ENCODE assay signal across 20 cellular contexts in genomic region chr4:48205092-48205491, GRCh38.
DNase-seq lines count a peak whose midpoint lies in the region; ATAC-seq and TF ChIP-seq lines count a peak whose summit lies in the region.
"Had no signal": no experiment of that assay in that cellular context is flagged by ENCODE, and none has a peak within 500 bp of the region (broad histone marks: within the 10 kb centered on the region; RNA-seq: fewer than 3 reads in every experiment).

No MANE protein-coding gene starts in this region.

- no peak overlapping the region for H3K27ac ChIP-seq in mesenchymal stem cell (ENCODE audit: low read length, poor library complexity, severe bottlenecking)
- H3K27ac ChIP-seq: hepatocyte, testis, VCaP had no signal

- DNase-seq in GM10248 (ENCODE audit: extremely low spot score) (no peak), UCSD-AML1 (lab: John Stamatoyannopoulos, UW; ENCODE audit: unreplicated experiment) (peak; percentile 15), mesenchymal stem cell (peak; percentile 27), NCI-H82 treated with DMSO at 0.1 percent for 48 hours (lab: John Stamatoyannopoulos, UW; ENCODE audit: unreplicated experiment) (no peak)
- DNase-seq: activated CD4-positive, alpha-beta T cell treated with anti-CD3 and anti-CD28 coated beads, Interleukin-2, amount 50 U/mL, for 48 hours; activated naive CD4-positive, alpha-beta T cell treated with anti-CD3 and anti-CD28 coated beads for 36 hours; activated T-cell treated with anti-CD3 and anti-CD28 coated beads for 4 hours; AML-193; aorta; NCI-H2029; NCI-H345; occipital lobe; stimulated activated CD4-positive, alpha-beta T cell treated with anti-CD3 and anti-CD28 coated beads, Interleukin-12 subunit alpha, Interleukin-12 subunit beta, amount 100 ng/mL, for 4 hours; T-helper 1 cell; testis had no signal

- CTCF ChIA-PET in GM10248 (lab: Yijun Ruan, JAX): interaction anchor here (0.7 to 3.6 kb wide), 5 partner anchors 9 to 71 kb away, joined by 3 to 17 read pairs (median 6); no protein-coding TSS in a partner anchor

- H2BK5ac ChIP-seq in mesenchymal stem cell (ENCODE audit: low read depth, low read length, poor library complexity, severe bottlenecking): no peak overlapping the region

- H4K8ac ChIP-seq in mesenchymal stem cell (ENCODE audit: low read length): no peak overlapping the region

- peaks cover 3% of the 10 kb centered on the region for H3K9me3 ChIP-seq in mesenchymal stem cell (ENCODE audit: control insufficient read depth, low read length)
- H3K9me3 ChIP-seq: testis had no signal

- peaks cover 5% of the 10 kb centered on the region for H3K4me1 ChIP-seq in mesenchymal stem cell (ENCODE audit: control insufficient read depth, insufficient read depth, low read depth, low read length)

- H3K23ac ChIP-seq in mesenchymal stem cell (ENCODE audit: low read length in 2 of 2): no peak overlapping the region

- H3K14ac ChIP-seq in mesenchymal stem cell (ENCODE audit: low read length in 2 of 2): no peak overlapping the region

- POLR2A ChIA-PET in GM10248 (lab: Yijun Ruan, JAX): no interaction called here

- H3K4ac ChIP-seq in mesenchymal stem cell (ENCODE audit: low read depth in 1 of 2, low read length in 2 of 2): no peak overlapping the region

- H2BK12ac ChIP-seq in mesenchymal stem cell (ENCODE audit: low read length in 2 of 2): no peak overlapping the region

- 87% methylated on average over 2 of the region's 2 CpGs for WGBS in mesenchymal stem cell

- H3K36me3 ChIP-seq in mesenchymal stem cell (ENCODE audit: control insufficient read depth in 1 of 2, insufficient read depth in 2 of 2, low read depth in 1 of 2, low read length in 2 of 2): no peaks in the 10 kb centered on the region

- ATAC-seq in GM21786 (IDR thresholded peaks at IDR 0.05; ENCODE audit: unreplicated experiment): peak; percentile 25
- ATAC-seq in HG03457 (IDR thresholded peaks at IDR 0.05; ENCODE audit: unreplicated experiment): no peak
- no peak for ATAC-seq in HG03378 (IDR thresholded peaks at IDR 0.05; ENCODE audit: unreplicated experiment)

- H3K27me3 ChIP-seq in mesenchymal stem cell (ENCODE audit: control insufficient read depth in 1 of 2, insufficient read depth in 1 of 2, low read length in 2 of 2): no peaks in the 10 kb centered on the region
- H3K27me3 ChIP-seq: hepatocyte, testis had no signal

- no peak overlapping the region for H3K9ac ChIP-seq in mesenchymal stem cell (ENCODE audit: low read length)

- no peak overlapping the region for H2AK5ac ChIP-seq in mesenchymal stem cell (ENCODE audit: low read length, severe bottlenecking)

- H4K91ac ChIP-seq in mesenchymal stem cell (ENCODE audit: low read length): no peak overlapping the region

- H2BK15ac ChIP-seq in mesenchymal stem cell (ENCODE audit: low read depth, poor library complexity, severe bottlenecking): no peak overlapping the region

- H3K18ac ChIP-seq in mesenchymal stem cell (ENCODE audit: low read depth in 1 of 2, low read length in 2 of 2): no peak overlapping the region

- H3K79me1 ChIP-seq in mesenchymal stem cell (replicated peaks; ENCODE audit: low read length, poor library complexity, severe bottlenecking): peaks cover 12% of the 10 kb centered on the region

- no peak overlapping the region for H3K4me2 ChIP-seq in mesenchymal stem cell (ENCODE audit: low read length, poor library complexity, severe bottlenecking)
- H3K4me2 ChIP-seq: hepatocyte had no signal

- peak; percentile 36 for TF ChIP-seq CTCF in GM10248 (IDR thresholded peaks at IDR 0.05; ENCODE audit: control extremely low read depth, extremely low read depth, low read depth, missing control alignments)

- H2BK120ac ChIP-seq in mesenchymal stem cell (ENCODE audit: low read depth, low read length): no peak overlapping the region

- H3K4me3 ChIP-seq in mesenchymal stem cell (ENCODE audit: insufficient read depth in 1 of 2, low read depth in 1 of 2, low read length in 2 of 2): no peak overlapping the region
- H3K4me3 ChIP-seq: hepatocyte, testis had no signal

- H2AFZ ChIP-seq in mesenchymal stem cell (ENCODE audit: low read depth, low read length): no peak overlapping the region
- H2AFZ ChIP-seq: hepatocyte had no signal

Comparison
In these comparisons a context has a peak if more than half of its experiments do, and no peak if none do; other contexts are left out.
1. DNase-seq: peak in UCSD-AML1 (single experiment) and mesenchymal stem cell (single experiment); none in GM10248 (single experiment) and NCI-H82 treated with DMSO at 0.1 percent for 48 hours (single experiment).